In the genomic region with DNA sequence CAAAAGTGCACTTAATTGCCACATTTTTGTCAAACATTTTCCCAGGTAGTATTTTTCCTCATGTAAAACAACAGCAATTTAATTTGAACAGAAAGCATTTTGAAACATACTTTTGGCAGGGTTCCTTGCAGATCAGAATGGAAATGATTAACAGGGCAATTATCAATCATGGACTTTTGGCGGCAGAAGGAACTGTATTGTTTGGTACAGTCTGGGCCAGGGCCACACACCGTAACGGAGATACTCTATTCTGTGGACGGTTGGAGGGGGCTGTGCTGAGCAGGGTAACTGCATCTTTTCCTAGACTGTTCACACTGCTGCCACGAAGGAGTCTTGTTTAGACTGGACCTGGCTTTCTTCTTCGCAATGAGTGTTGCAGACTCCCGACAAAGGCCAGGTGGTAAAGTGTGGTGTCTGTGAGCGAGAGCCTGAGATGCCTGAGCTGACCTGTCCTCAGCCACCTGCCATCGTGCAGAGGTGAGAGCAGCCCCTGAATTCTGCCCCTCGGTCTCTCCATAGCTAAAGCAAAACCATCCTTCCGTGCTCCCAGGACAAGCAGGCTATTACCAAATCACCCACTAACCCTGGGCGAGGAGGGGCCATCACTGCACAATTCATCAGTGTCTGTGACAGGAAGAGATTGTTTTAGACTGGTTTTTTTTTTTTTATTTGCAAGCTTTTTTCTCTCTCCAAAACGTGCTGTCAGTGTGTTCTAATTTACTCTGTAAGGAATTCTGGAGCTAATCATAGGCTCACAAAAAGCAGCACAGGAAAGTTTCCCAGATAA, we compare ENCODE assay signal across 13 cellular contexts.
DNase-seq lines count a peak whose midpoint lies in the region; ATAC-seq, FAIRE-seq and TF ChIP-seq lines count a peak whose summit lies in the region.
"Had no signal": no experiment of that assay in that cellular context is flagged by ENCODE, and none has a peak within 500 bp of the region (broad histone marks: within the 10 kb centered on the region; RNA-seq: fewer than 3 reads in every experiment).

No MANE protein-coding gene starts in this region.

- H3K36me3 ChIP-seq in Peyer's patch = no peaks in the 10 kb centered on the region

- H3K27me3 ChIP-seq in Peyer's patch = no peaks in the 10 kb centered on the region

- CTCF ChIA-PET in A549 (lab: Yijun Ruan, JAX) = interaction anchor here (0.6 to 2.2 kb wide), 8 partner anchors 11 to 308 kb away, joined by 3 to 7 read pairs (median 4); no protein-coding TSS in a partner anchor

- H3K4me1 ChIP-seq in A549 (peaks cover 94% of the 10 kb centered on the region), Peyer's patch (peaks cover 0 to 33% (median 3%) of the 10 kb centered on the region in 4 donors)

- no peak for TF ChIP-seq EP300 in A549 (IDR thresholded peaks at IDR 0.05)

- peak overlapping the region; percentile 48 for H3K4me2 ChIP-seq in A549

- no peak for DNase-seq in A549 (ENCODE audit: low read depth in 1 of 2, low spot score in 1 of 2)
- no peak for DNase-seq in Peyer's patch
- peak; percentile 51 for DNase-seq in glomerular visceral epithelial cell (ENCODE audit: extremely low spot score)
- DNase-seq in progenitor cell of endocrine pancreas (ENCODE audit: low spot score, unreplicated experiment) = no peak
- DNase-seq in NCI-H345 (lab: John Stamatoyannopoulos, UW) = no peak
- DNase-seq in activated T-cell treated with anti-CD3 and anti-CD28 coated beads, Interleukin-2, amount 50 U/mL, for 48 hours = no peak
- DNase-seq in T-helper 9 cell = no peak
- DNase-seq: activated T-cell treated with anti-CD3 and anti-CD28 coated beads, Interleukin-2, amount 50 U/mL, for 72 hours; nephron progenitor cell; stimulated activated CD4-positive, alpha-beta T cell treated with anti-CD3 and anti-CD28 coated beads, Interleukin-2, amount 100 ng/mL, for 48 hours had no signal

- H3K9me3 ChIP-seq in A549 = no peaks in the 10 kb centered on the region
- no peaks in the 10 kb centered on the region for H3K9me3 ChIP-seq in Peyer's patch

- peak overlapping the region; percentile 37 to 76; a peak in 5 of 6 replicates for H3K27ac ChIP-seq in A549
- peak overlapping the region; percentile 22 to 56 (median 39) for H3K27ac ChIP-seq in Peyer's patch

- peaks cover 1% of the 10 kb centered on the region for H3K36me3 Mint-ChIP-seq in progenitor cell of endocrine pancreas (ENCODE audit: insufficient read depth)
- H3K36me3 Mint-ChIP-seq: WTC11 had no signal

- no peak overlapping the region for H3K4me3 Mint-ChIP-seq in progenitor cell of endocrine pancreas (ENCODE audit: low read depth)
- H3K4me3 Mint-ChIP-seq: activated T-cell treated with anti-CD3 and anti-CD28 coated beads, Interleukin-2, amount 50 U/mL, for 72 hours; nephron progenitor cell; stimulated activated naive CD8-positive, alpha-beta T cell treated with anti-CD3 and anti-CD28 coated beads, Interleukin-15, Interleukin-2, amounts not matched to agents 100 ng/mL and 50 ng/mL, for 24 hours; WTC11 had no signal

- POLR2A ChIA-PET in A549 (lab: Yijun Ruan, JAX) = no interaction called here

- TF ChIP-seq CTCF in A549 (IDR thresholded peaks at IDR 0.05) (no peak), Peyer's patch (IDR thresholded peaks at IDR 0.05) (no peak), progenitor cell of endocrine pancreas (IDR thresholded peaks at IDR 0.05; ENCODE audit: unreplicated experiment) (no peak)

- no peak overlapping the region for H3K4me3 ChIP-seq in A549
- H3K4me3 ChIP-seq in Peyer's patch = no peak overlapping the region

- TF ChIP-seq POLR2A in A549 (IDR thresholded peaks at IDR 0.05; ENCODE audit: low read length) (no peak), Peyer's patch (IDR thresholded peaks at IDR 0.05) (no peak)

- no peaks in the 10 kb centered on the region for H3K27me3 Mint-ChIP-seq in progenitor cell of endocrine pancreas

- ATAC-seq in A549 = peak in 1 of 2 experiments; percentile 37; a peak in 2 of 6 replicates
- no peak for ATAC-seq in HG02642 (IDR thresholded peaks at IDR 0.05; ENCODE audit: poor library complexity, unreplicated experiment)
- ATAC-seq: activated T-cell treated with anti-CD3 and anti-CD28 coated beads, Interleukin-2, amount 50 U/mL, for 72 hours; WTC11 had no signal

- no peak for FAIRE-seq in A549 (lab: Jason Lieb, UNC)

- 67% methylated on average over 13 of the region's 13 CpGs for WGBS in A549 (ENCODE audit: missing lambda C conversion rate)

- peaks cover 41% of the 10 kb centered on the region for H3K4me1 Mint-ChIP-seq in progenitor cell of endocrine pancreas (ENCODE audit: low read depth)

- peak overlapping the region; percentile 54 for H3K27ac Mint-ChIP-seq in progenitor cell of endocrine pancreas
- H3K27ac Mint-ChIP-seq: activated T-cell treated with anti-CD3 and anti-CD28 coated beads, Interleukin-2, amount 50 U/mL, for 72 hours; nephron progenitor cell; stimulated activated naive CD8-positive, alpha-beta T cell treated with anti-CD3 and anti-CD28 coated beads, Interleukin-15, Interleukin-2, amounts not matched to agents 100 ng/mL and 50 ng/mL, for 24 hours; WTC11 had no signal

- H3K9me3 Mint-ChIP-seq in progenitor cell of endocrine pancreas (ENCODE audit: low read depth) = no peaks in the 10 kb centered on the region
- H3K9me3 Mint-ChIP-seq: nephron progenitor cell; stimulated activated naive CD8-positive, alpha-beta T cell treated with anti-CD3 and anti-CD28 coated beads, Interleukin-15, Interleukin-2, amounts not matched to agents 100 ng/mL and 50 ng/mL, for 24 hours had no signal

- TF ChIP-seq RAD21 in A549 (conservative IDR thresholded peaks at IDR 0.05 in 1 of 2, IDR thresholded peaks at IDR 0.05 in 1 of 2) = no peak

TF ChIP-seq in A549, 52 proteins besides CTCF, POLR2A, EP300 and RAD21:
- no peak for TF ChIP-seq CEBPB (IDR thresholded peaks at IDR 0.05)
- TF ChIP-seq NR3C1 (IDR thresholded peaks at IDR 0.05) = no peak
- no peak for TF ChIP-seq SREBF2 (IDR thresholded peaks at IDR 0.05)
- TF ChIP-seq GATA3 (IDR thresholded peaks at IDR 0.05; ENCODE audit: borderline replicate concordance) = no peak
- no peak for TF ChIP-seq TP53 (CRISPR knock-in tag; IDR thresholded peaks at IDR 0.05)
- no peak for TF ChIP-seq PHF8 (IDR thresholded peaks at IDR 0.05; ENCODE audit: borderline replicate concordance, low read depth)
- no peak for TF ChIP-seq MAX (IDR thresholded peaks at IDR 0.05)
- TF ChIP-seq MAZ (IDR thresholded peaks at IDR 0.05; ENCODE audit: borderline replicate concordance, low read depth, low read length) = no peak
- TF ChIP-seq CHD4 (IDR thresholded peaks at IDR 0.05; ENCODE audit: borderline replicate concordance) = no peak
- no peak for TF ChIP-seq TFCP2L1 (CRISPR knock-in tag; IDR thresholded peaks at IDR 0.05)
- TF ChIP-seq ZSCAN20 (CRISPR knock-in tag; IDR thresholded peaks at IDR 0.05) = no peak
